Comparison of ENCODE assay signal across 7 cellular contexts in genomic region chr5:78360674-78361225, GRCh38. TPM values are rescaled to one million over a fixed set of nuclear protein-coding genes. Genes with fewer than 3 reads are reported as not detected.
A peak's percentile ranks its signal among the peaks of the same experiment; 100 is the strongest.
DNase-seq lines count a peak whose midpoint lies in the region; ATAC-seq, FAIRE-seq and TF ChIP-seq lines count a peak whose summit lies in the region.

No MANE protein-coding gene starts in this region.

- H3K36me3 Mint-ChIP-seq in activated naive CD4-positive, alpha-beta T cell treated with anti-CD3 and anti-CD28 coated beads for 36 hours (ENCODE audit: low read depth): peaks cover 19% of the 10 kb centered on the region
- no peaks in the 10 kb centered on the region for H3K36me3 Mint-ChIP-seq in progenitor cell of endocrine pancreas (ENCODE audit: insufficient read depth)

- no peaks in the 10 kb centered on the region for H3F3A ChIP-seq in PC-3 (ENCODE audit: low read length, unreplicated experiment)

- H3K4me3 ChIP-seq in PC-3 (ENCODE audit: low read length): peak overlapping the region; percentile 97

- TF ChIP-seq CTCF in PC-3 (conservative IDR thresholded peaks at IDR 0.05; ENCODE audit: low read depth, low read length) (no peak), progenitor cell of endocrine pancreas (IDR thresholded peaks at IDR 0.05; ENCODE audit: unreplicated experiment) (no peak)

- H3K9me3 Mint-ChIP-seq in activated naive CD4-positive, alpha-beta T cell treated with anti-CD3 and anti-CD28 coated beads for 36 hours: no peaks in the 10 kb centered on the region
- no peaks in the 10 kb centered on the region for H3K9me3 Mint-ChIP-seq in progenitor cell of endocrine pancreas (ENCODE audit: low read depth)

- peak overlapping the region; percentile 96 for H2AFZ ChIP-seq in PC-3 (ENCODE audit: low read length)

- POLR2A ChIA-PET in PC-3 (lab: Charles Lee; ENCODE audit: unreplicated experiment): interaction anchor here (0.7 to 0.9 kb wide), 2 partner anchors 14 to 154 kb away, joined by 3 read pairs; no protein-coding TSS in a partner anchor

- no peaks in the 10 kb centered on the region for H3K27me3 ChIP-seq in PC-3 (ENCODE audit: low read length)

- no peaks in the 10 kb centered on the region for H3K36me3 ChIP-seq in PC-3 (ENCODE audit: low read depth, low read length)

- no peaks in the 10 kb centered on the region for H3K9me2 ChIP-seq in PC-3 (replicated peaks; ENCODE audit: low read length)

- H3K9me3 ChIP-seq in PC-3 (ENCODE audit: low read length): no peaks in the 10 kb centered on the region

- peak overlapping the region; percentile 95 for H3K4me3 Mint-ChIP-seq in activated naive CD4-positive, alpha-beta T cell treated with anti-CD3 and anti-CD28 coated beads for 36 hours
- H3K4me3 Mint-ChIP-seq in progenitor cell of endocrine pancreas (ENCODE audit: low read depth): peak overlapping the region; percentile 96

- peak overlapping the region; percentile 97 for H3K27ac Mint-ChIP-seq in activated naive CD4-positive, alpha-beta T cell treated with anti-CD3 and anti-CD28 coated beads for 36 hours
- peak overlapping the region; percentile 96 for H3K27ac Mint-ChIP-seq in progenitor cell of endocrine pancreas

- H3K4me2 ChIP-seq in PC-3 (ENCODE audit: low read length): peak overlapping the region; percentile 91

- ATAC-seq in GM18873 (IDR thresholded peaks at IDR 0.05; ENCODE audit: low FRiP score, unreplicated experiment) (peak; percentile 28), HG03025 (IDR thresholded peaks at IDR 0.05; ENCODE audit: low FRiP score, unreplicated experiment) (peak; percentile 43), PC-3 (peak; percentile 48), Right ventricle myocardium superior (ENCODE audit: poor library complexity) (peak; percentile 56)

- peak overlapping the region; percentile 97 for H3K9ac ChIP-seq in PC-3 (ENCODE audit: low read length)

- peaks cover 14% of the 10 kb centered on the region for H3K4me1 ChIP-seq in PC-3 (ENCODE audit: insufficient read depth, low read length)

- FAIRE-seq in urothelium cell line (lab: Jason Lieb, UNC): no peak

- 0 out of 2 replicates have a peak, but pooled peaks cover 3% of the 10 kb centered on the region for H4K20me1 ChIP-seq in PC-3 (ENCODE audit: low read length)

- DNase-seq in PC-3 (no peak), Right ventricle myocardium superior (peak; percentile 64), progenitor cell of endocrine pancreas (ENCODE audit: low spot score, unreplicated experiment) (peak; percentile 44), urothelium cell line (ENCODE audit: low spot score) (peak; percentile 56)
- no peak for DNase-seq in activated naive CD4-positive, alpha-beta T cell treated with anti-CD3 and anti-CD28 coated beads for 36 hours

- BruUV-seq in PC-3 (replicated peaks; lab: Mats Ljungman, UMichigan): no TSS peak

- peak overlapping the region; percentile 93 for H3K27ac ChIP-seq in PC-3 (ENCODE audit: low read length)

- H3K79me2 ChIP-seq in PC-3 (ENCODE audit: low read length): peaks cover 54% of the 10 kb centered on the region

- peaks cover 34% of the 10 kb centered on the region for H3K4me1 Mint-ChIP-seq in activated naive CD4-positive, alpha-beta T cell treated with anti-CD3 and anti-CD28 coated beads for 36 hours (ENCODE audit: low read depth)
- H3K4me1 Mint-ChIP-seq in progenitor cell of endocrine pancreas (ENCODE audit: low read depth): peaks cover 11% of the 10 kb centered on the region

- CTCF ChIA-PET in PC-3 (lab: Charles Lee): no interaction called here
- CTCF ChIA-PET in activated naive CD4-positive, alpha-beta T cell treated with anti-CD3 and anti-CD28 coated beads for 36 hours (lab: Charles Lee): interaction anchor here (0.8 to 1.8 kb wide), 4 partner anchors 11 to 981 kb away, joined by 3 to 7 read pairs (median 4); no protein-coding TSS in a partner anchor

- no peaks in the 10 kb centered on the region for H3K27me3 Mint-ChIP-seq in activated naive CD4-positive, alpha-beta T cell treated with anti-CD3 and anti-CD28 coated beads for 36 hours (ENCODE audit: low read depth)
- no peaks in the 10 kb centered on the region for H3K27me3 Mint-ChIP-seq in progenitor cell of endocrine pancreas

- intact Hi-C loops in PC-3 (cut with micrococcal nuclease): loop anchor here (1.0 to 5.0 kb wide), 3 partner anchors 47 to 166 kb away; partner anchors contain the start of gene AP3B1
- intact Hi-C loops in activated naive CD4-positive, alpha-beta T cell treated with anti-CD3 and anti-CD28 coated beads for 36 hours (cut with micrococcal nuclease): loop anchor here (1.0 to 5.0 kb wide), 6 partner anchors 13 to 624 kb away; partner anchors contain the start of gene AP3B1
- intact Hi-C loops in Right ventricle myocardium superior (cut with DNase I): loop anchor here (2.0 kb wide), 1 partner anchor 66 kb away; the partner anchor contains the start of gene AP3B1

RNA-seq across cellular contexts. Expression of gene SCAMP1, which starts 0.3 kb away (rescaled TPM):
- total RNA-seq in PC-3 (2014; rRNA removed): 25.5 and 26.4 TPM in 2 replicates
- 10 to 100 TPM in 1 of 2 experiments, 1 to 10 TPM in 1; 9.7 to 10.3 TPM for total RNA-seq in activated naive CD4-positive, alpha-beta T cell treated with anti-CD3 and anti-CD28 coated beads for 36 hours
- 25.9 TPM for total RNA-seq in Right ventricle myocardium superior
- 43.5 and 44.3 TPM in 2 replicates for total RNA-seq in progenitor cell of endocrine pancreas

Comparison
In these comparisons a context has a peak if more than half of its experiments do, and no peak if none do; other contexts are left out.
1. DNase-seq: peak in Right ventricle myocardium superior (single experiment), progenitor cell of endocrine pancreas (single experiment) and urothelium cell line (single experiment); none in PC-3 (single experiment) and activated naive CD4-positive, alpha-beta T cell treated with anti-CD3 and anti-CD28 coated beads for 36 hours (single experiment).
2. Peak in every context shown above with its lines, with median percentiles within 50 percentile points of each other: ATAC-seq.